Comparison of ENCODE assay signal across 6 cellular contexts in genomic region chr5:103764403-103764802, GRCh38.
"Had no signal": no experiment of that assay in that cellular context is flagged by ENCODE, and none has a peak within 500 bp of the region (broad histone marks: within the 10 kb centered on the region; RNA-seq: fewer than 3 reads in every experiment).

No MANE protein-coding gene starts in this region.

- H3K9me3 ChIP-seq: HAP-1 had no signal

- H3K9me3 Mint-ChIP-seq: GM23338 had no signal

- DNase-seq: HFFc6, IMR-90 had no signal

- ATAC-seq: GM23338, HCT116, K562 had no signal

- H3K4me3 ChIP-seq: GM23338, HAP-1, K562 had no signal

- H3K36me3 ChIP-seq: HAP-1 had no signal

- H3K4me3 Mint-ChIP-seq: GM23338, HFFc6 had no signal

- H3K4me1 Mint-ChIP-seq: GM23338 had no signal

- H3K4me1 ChIP-seq: HAP-1 had no signal

- H3K27ac Mint-ChIP-seq: GM23338, HFFc6 had no signal
